ENCODE assay signal across 1 cellular context in genomic region chr9:121888438-121888775, GRCh38.
TF ChIP-seq lines count a peak whose summit lies in the region.

No MANE protein-coding gene starts in this region.

TF ChIP-seq in SK-N-SH, 30 proteins besides CTCF, POLR2A, EP300 and RAD21 (continued from another document):
- TF ChIP-seq RXRA (IDR thresholded peaks at IDR 0.05; ENCODE audit: borderline replicate concordance, low read depth): peak; percentile 52; the same call in 1 of the 2 replicates
- TF ChIP-seq FOXM1 (IDR thresholded peaks at IDR 0.05; ENCODE audit: low read depth): no peak
- no peak for TF ChIP-seq POLR2AphosphoS5 (IDR thresholded peaks at IDR 0.05; ENCODE audit: low read depth, low read length)
- peak; percentile 62; the same call in 1 of the 2 replicates for TF ChIP-seq NFIC (IDR thresholded peaks at IDR 0.05; ENCODE audit: borderline replicate concordance)
- TF ChIP-seq JUND (IDR thresholded peaks at IDR 0.05): peak; percentile 84
- no peak for TF ChIP-seq EZH2phosphoT487 (IDR thresholded peaks at IDR 0.05; ENCODE audit: borderline replicate concordance, low read depth)
- no peak for TF ChIP-seq GABPA (IDR thresholded peaks at IDR 0.05; ENCODE audit: low read depth)
- TF ChIP-seq FOXJ3 (CRISPR knock-in tag; IDR thresholded peaks at IDR 0.05): no peak
- TF ChIP-seq MXI1 (IDR thresholded peaks at IDR 0.05; ENCODE audit: low read depth, low read length): no peak
- no peak for TF ChIP-seq RCOR1 (IDR thresholded peaks at IDR 0.05; ENCODE audit: low read length)
- TF ChIP-seq PBX3 (IDR thresholded peaks at IDR 0.05): peak; percentile 90
- TF ChIP-seq CHD2 (IDR thresholded peaks at IDR 0.05; ENCODE audit: low read length, partially characterized antibody): no peak
- 0 out of 2 replicates have a peak, but pooled peaks have one; percentile 54 for TF ChIP-seq YY1 (IDR thresholded peaks at IDR 0.05; ENCODE audit: low read depth)
- no peak for TF ChIP-seq NRF1 (IDR thresholded peaks at IDR 0.05; ENCODE audit: low read depth, low read length)
- TF ChIP-seq IRF3 (IDR thresholded peaks at IDR 0.05; ENCODE audit: low read depth, low read length): no peak
- peak; percentile 51; the same call in 1 of the 2 replicates for TF ChIP-seq SIN3A (IDR thresholded peaks at IDR 0.05; ENCODE audit: borderline replicate concordance, low read depth, low read length)
- TF ChIP-seq, protein P1, sequence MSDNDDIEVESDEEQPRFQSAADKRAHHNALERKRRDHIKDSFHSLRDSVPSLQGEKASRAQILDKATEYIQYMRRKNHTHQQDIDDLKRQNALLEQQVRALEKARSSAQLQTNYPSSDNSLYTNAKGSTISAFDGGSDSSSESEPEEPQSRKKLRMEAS (IDR thresholded peaks at IDR 0.05; ENCODE audit: low read depth): peak; percentile 74
- TF ChIP-seq SMC3 (IDR thresholded peaks at IDR 0.05; ENCODE audit: low read depth, low read length): no peak
- TF ChIP-seq ELF1 (IDR thresholded peaks at IDR 0.05): no peak
- TF ChIP-seq, protein P2, sequence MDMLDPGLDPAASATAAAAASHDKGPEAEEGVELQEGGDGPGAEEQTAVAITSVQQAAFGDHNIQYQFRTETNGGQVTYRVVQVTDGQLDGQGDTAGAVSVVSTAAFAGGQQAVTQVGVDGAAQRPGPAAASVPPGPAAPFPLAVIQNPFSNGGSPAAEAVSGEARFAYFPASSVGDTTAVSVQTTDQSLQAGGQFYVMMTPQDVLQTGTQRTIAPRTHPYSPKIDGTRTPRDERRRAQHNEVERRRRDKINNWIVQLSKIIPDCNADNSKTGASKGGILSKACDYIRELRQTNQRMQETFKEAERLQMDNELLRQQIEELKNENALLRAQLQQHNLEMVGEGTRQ (IDR thresholded peaks at IDR 0.05; ENCODE audit: borderline replicate concordance, low read depth, low read length): no peak
- TF ChIP-seq, protein P3, sequence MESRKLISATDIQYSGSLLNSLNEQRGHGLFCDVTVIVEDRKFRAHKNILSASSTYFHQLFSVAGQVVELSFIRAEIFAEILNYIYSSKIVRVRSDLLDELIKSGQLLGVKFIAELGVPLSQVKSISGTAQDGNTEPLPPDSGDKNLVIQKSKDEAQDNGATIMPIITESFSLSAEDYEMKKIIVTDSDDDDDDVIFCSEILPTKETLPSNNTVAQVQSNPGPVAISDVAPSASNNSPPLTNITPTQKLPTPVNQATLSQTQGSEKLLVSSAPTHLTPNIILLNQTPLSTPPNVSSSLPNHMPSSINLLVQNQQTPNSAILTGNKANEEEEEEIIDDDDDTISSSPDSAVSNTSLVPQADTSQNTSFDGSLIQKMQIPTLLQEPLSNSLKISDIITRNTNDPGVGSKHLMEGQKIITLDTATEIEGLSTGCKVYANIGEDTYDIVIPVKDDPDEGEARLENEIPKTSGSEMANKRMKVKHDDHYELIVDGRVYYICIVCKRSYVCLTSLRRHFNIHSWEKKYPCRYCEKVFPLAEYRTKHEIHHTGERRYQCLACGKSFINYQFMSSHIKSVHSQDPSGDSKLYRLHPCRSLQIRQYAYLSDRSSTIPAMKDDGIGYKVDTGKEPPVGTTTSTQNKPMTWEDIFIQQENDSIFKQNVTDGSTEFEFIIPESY (IDR thresholded peaks at IDR 0.05; ENCODE audit: borderline replicate concordance, low read depth): no peak
- TF ChIP-seq GATA2 (CRISPR knock-in tag; IDR thresholded peaks at IDR 0.05): no peak
- TF ChIP-seq, protein P4, sequence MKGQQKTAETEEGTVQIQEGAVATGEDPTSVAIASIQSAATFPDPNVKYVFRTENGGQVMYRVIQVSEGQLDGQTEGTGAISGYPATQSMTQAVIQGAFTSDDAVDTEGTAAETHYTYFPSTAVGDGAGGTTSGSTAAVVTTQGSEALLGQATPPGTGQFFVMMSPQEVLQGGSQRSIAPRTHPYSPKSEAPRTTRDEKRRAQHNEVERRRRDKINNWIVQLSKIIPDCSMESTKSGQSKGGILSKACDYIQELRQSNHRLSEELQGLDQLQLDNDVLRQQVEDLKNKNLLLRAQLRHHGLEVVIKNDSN (IDR thresholded peaks at IDR 0.05; ENCODE audit: borderline replicate concordance, low read depth): 0 out of 2 replicates have a peak, but pooled peaks have one; percentile 8
- peak; percentile 91 for TF ChIP-seq FOSL2 (IDR thresholded peaks at IDR 0.05; ENCODE audit: borderline replicate concordance, low read depth)
- TF ChIP-seq TEAD4 (IDR thresholded peaks at IDR 0.05; ENCODE audit: borderline replicate concordance, insufficient read depth): 0 out of 2 replicates have a peak, but pooled peaks have one; percentile 24
TF ChIP-seq in SK-N-SH: peak in this region for 11.
